In genomic region chr3:124545891-124546290, GRCh38 we compare ENCODE assay signal across 28 cellular contexts.
"Had no signal": no experiment of that assay in that cellular context is flagged by ENCODE, and none has a peak within 500 bp of the region (broad histone marks: within the 10 kb centered on the region; RNA-seq: fewer than 3 reads in every experiment).

No MANE protein-coding gene starts in this region.

- H3K4me1 Mint-ChIP-seq: stimulated activated effector memory CD8-positive, alpha-beta T cell treated with anti-CD3 and anti-CD28 coated beads, Interleukin-12 subunit alpha, Interleukin-12 subunit beta, amount 100 ng/mL, for 72 hours; stimulated activated memory B cell treated with anti-CD40 and anti-IgM and Interleukin-4, amounts not matched to agents 10 μg/mL and 1 μg/mL and 100 μg/mL, for 72 hours; stimulated activated naive CD8-positive, alpha-beta T cell treated with anti-CD3 and anti-CD28 coated beads, Interleukin-15, amount 100 ng/mL, for 72 hours had no signal

- H3K9me3 ChIP-seq: stomach, suprapubic skin, testis, thoracic aorta, thyroid gland, tibial artery, tibial nerve, transverse colon, upper lobe of left lung, upper lobe of right lung, uterus, vagina had no signal

- H3K36me3 ChIP-seq: stomach, suprapubic skin, thoracic aorta, thyroid gland, tibial artery, tibial nerve, transverse colon, upper lobe of left lung, upper lobe of right lung, uterus, vagina had no signal

- H3K9me3 Mint-ChIP-seq: stimulated activated effector memory CD8-positive, alpha-beta T cell treated with anti-CD3 and anti-CD28 coated beads, Interleukin-12 subunit alpha, Interleukin-12 subunit beta, amount 100 ng/mL, for 72 hours; stimulated activated memory B cell treated with anti-CD40 and anti-IgM and Interleukin-4, amounts not matched to agents 10 μg/mL and 1 μg/mL and 100 μg/mL, for 72 hours; stimulated activated naive B cell treated with anti-CD40 and anti-IgM and Interleukin-4, amounts not matched to agents 10 μg/mL and 1 μg/mL and 100 μg/mL, for 72 hours; stimulated activated naive CD8-positive, alpha-beta T cell treated with anti-CD3 and anti-CD28 coated beads, Interleukin-15, amount 100 ng/mL, for 72 hours; stimulated activated naive CD8-positive, alpha-beta T cell treated with anti-CD3 and anti-CD28 coated beads, Interleukin-15, Interleukin-2, amounts not matched to agents 100 ng/mL and 50 ng/mL, for 24 hours; type B pancreatic cell had no signal

- H3K27ac Mint-ChIP-seq: stimulated activated effector memory CD8-positive, alpha-beta T cell treated with anti-CD3 and anti-CD28 coated beads, Interleukin-12 subunit alpha, Interleukin-12 subunit beta, amount 100 ng/mL, for 72 hours; stimulated activated memory B cell treated with anti-CD40 and anti-IgM and Interleukin-4, amounts not matched to agents 10 μg/mL and 1 μg/mL and 100 μg/mL, for 72 hours; stimulated activated naive B cell treated with anti-CD40 and anti-IgM and Interleukin-4, amounts not matched to agents 10 μg/mL and 1 μg/mL and 100 μg/mL, for 72 hours; stimulated activated naive CD8-positive, alpha-beta T cell treated with anti-CD3 and anti-CD28 coated beads, Interleukin-15, Interleukin-2, amounts not matched to agents 100 ng/mL and 50 ng/mL, for 24 hours; type B pancreatic cell had no signal

- ATAC-seq: stimulated activated memory B cell treated with anti-CD40 and anti-IgM and Interleukin-4, amounts not matched to agents 10 μg/mL and 1 μg/mL and 100 μg/mL, for 72 hours; stimulated activated naive B cell treated with anti-CD40 and anti-IgM and Interleukin-4, amounts not matched to agents 10 μg/mL and 1 μg/mL and 100 μg/mL, for 72 hours; stimulated activated naive CD8-positive, alpha-beta T cell treated with anti-CD3 and anti-CD28 coated beads, Interleukin-15, amount 100 ng/mL, for 72 hours; stimulated activated naive CD8-positive, alpha-beta T cell treated with anti-CD3 and anti-CD28 coated beads, Interleukin-15, Interleukin-2, amounts not matched to agents 100 U/mL and 50 U/mL, for 24 hours; upper lobe of right lung had no signal

- DNase-seq: stimulated activated CD4-positive, alpha-beta T cell treated with anti-CD3 and anti-CD28 coated beads, Interleukin-2, amount 100 ng/mL, for 48 hours; stimulated activated CD4-positive, alpha-beta T cell treated with anti-CD3 and anti-CD28 coated beads, Interleukin-4, amount 100 ng/mL, for 1 hour; stimulated activated CD4-positive, alpha-beta T cell treated with anti-CD3 and anti-CD28 coated beads, Interleukin-4, amount 100 ng/mL, for 24 hours; stimulated activated CD4-positive, alpha-beta T cell treated with anti-CD3 and anti-CD28 coated beads, Interleukin-4, amount 100 ng/mL, for 4 hours; stimulated activated CD8-positive, alpha-beta memory T cell treated with anti-CD3 and anti-CD28 coated beads, Interleukin-4, amount 100 ng/mL, for 48 hours; stimulated activated naive B cell treated with anti-CD40 and anti-IgM and Interleukin-4, amounts not matched to agents 10 μg/mL and 1 μg/mL and 100 μg/mL, for 72 hours; stimulated activated naive CD4-positive, alpha-beta T cell; stimulated activated naive CD4-positive, alpha-beta T cell treated with Interleukin-2 at 50 U/mL for 16 hours; stimulated activated naive CD8-positive, alpha-beta T cell treated with anti-CD3 and anti-CD28 coated beads, Interleukin-15, amount 100 ng/mL, for 72 hours; stimulated activated naive CD8-positive, alpha-beta T cell treated with anti-CD3 and anti-CD28 coated beads, Interleukin-15, Interleukin-2, amounts not matched to agents 100 U/mL and 50 U/mL, for 24 hours; stomach; substantia nigra; testis; thyroid gland; tibial artery; transverse colon; trophoblast cell; upper lobe of left lung; upper lobe of right lung; uterus had no signal

- H3K36me3 Mint-ChIP-seq: stimulated activated effector memory CD8-positive, alpha-beta T cell treated with anti-CD3 and anti-CD28 coated beads, Interleukin-12 subunit alpha, Interleukin-12 subunit beta, amount 100 ng/mL, for 72 hours; stimulated activated memory B cell treated with anti-CD40 and anti-IgM and Interleukin-4, amounts not matched to agents 10 μg/mL and 1 μg/mL and 100 μg/mL, for 72 hours; stimulated activated naive B cell treated with anti-CD40 and anti-IgM and Interleukin-4, amounts not matched to agents 10 μg/mL and 1 μg/mL and 100 μg/mL, for 72 hours; type B pancreatic cell had no signal

- H3K27me3 Mint-ChIP-seq: stimulated activated memory B cell treated with anti-CD40 and anti-IgM and Interleukin-4, amounts not matched to agents 10 μg/mL and 1 μg/mL and 100 μg/mL, for 72 hours had no signal

- H3K4me3 ChIP-seq: stomach, suprapubic skin, testis, thoracic aorta, thyroid gland, tibial artery, tibial nerve, transverse colon, upper lobe of left lung, upper lobe of right lung, uterus, vagina had no signal

- H3K4me3 Mint-ChIP-seq: stimulated activated effector memory CD8-positive, alpha-beta T cell treated with anti-CD3 and anti-CD28 coated beads, Interleukin-12 subunit alpha, Interleukin-12 subunit beta, amount 100 ng/mL, for 72 hours; stimulated activated memory B cell treated with anti-CD40 and anti-IgM and Interleukin-4, amounts not matched to agents 10 μg/mL and 1 μg/mL and 100 μg/mL, for 72 hours; stimulated activated naive B cell treated with anti-CD40 and anti-IgM and Interleukin-4, amounts not matched to agents 10 μg/mL and 1 μg/mL and 100 μg/mL, for 72 hours; stimulated activated naive CD8-positive, alpha-beta T cell treated with anti-CD3 and anti-CD28 coated beads, Interleukin-15, amount 100 ng/mL, for 72 hours; stimulated activated naive CD8-positive, alpha-beta T cell treated with anti-CD3 and anti-CD28 coated beads, Interleukin-15, Interleukin-2, amounts not matched to agents 100 ng/mL and 50 ng/mL, for 24 hours; type B pancreatic cell had no signal

- H3K27me3 ChIP-seq: suprapubic skin, testis, thyroid gland, tibial artery, tibial nerve, transverse colon, upper lobe of left lung, upper lobe of right lung, uterus, vagina had no signal

- H3K4me1 ChIP-seq: suprapubic skin, testis, tibial nerve, upper lobe of left lung, upper lobe of right lung, uterus, vagina had no signal

- H3K27ac ChIP-seq: stomach, suprapubic skin, testis, thoracic aorta, thyroid gland, tibial artery, tibial nerve, transverse colon, upper lobe of left lung, upper lobe of right lung, uterus, vagina had no signal
